In the genomic region with DNA sequence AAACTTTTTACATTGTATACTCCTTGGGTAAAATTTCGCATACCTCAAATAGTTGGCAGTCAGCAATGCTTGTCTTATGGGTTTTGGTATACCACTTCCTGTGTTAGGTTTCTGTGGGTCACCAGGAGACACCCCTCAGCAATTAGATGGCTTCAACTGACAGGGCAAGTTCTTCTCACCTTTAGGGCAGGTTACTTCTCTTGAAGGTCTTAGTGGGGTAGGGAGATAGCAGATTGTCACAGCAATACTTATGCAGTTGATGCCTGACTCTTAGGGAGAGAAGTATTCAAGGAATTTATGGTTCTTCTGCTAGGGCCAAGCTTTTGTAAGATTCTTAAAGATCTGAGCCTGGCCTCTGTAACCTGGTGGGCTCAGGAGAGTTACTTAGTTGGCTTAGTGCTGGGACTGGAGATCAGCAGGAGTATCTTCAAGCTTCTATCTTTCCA, we compare ENCODE assay signal across 8 cellular contexts. TPM values are rescaled to one million over a fixed set of nuclear protein-coding genes. Genes with fewer than 3 reads are reported as not detected.
DNase-seq lines count a peak whose midpoint lies in the region; ATAC-seq, FAIRE-seq and TF ChIP-seq lines count a peak whose summit lies in the region.

No MANE protein-coding gene starts in this region.

- peaks cover 74% of the 10 kb centered on the region for H3K4me1 Mint-ChIP-seq in activated naive CD8-positive, alpha-beta T cell treated with anti-CD3 and anti-CD28 coated beads, Interleukin-2, amount 50 U/mL, for 24 hours
- peaks cover 63 to 74% of the 10 kb centered on the region in 2 donors for H3K4me1 Mint-ChIP-seq in natural killer cell

- H3K4me3 Mint-ChIP-seq in activated naive CD8-positive, alpha-beta T cell treated with anti-CD3 and anti-CD28 coated beads, Interleukin-2, amount 50 U/mL, for 24 hours: no peak overlapping the region
- H3K4me3 Mint-ChIP-seq in natural killer cell: peak overlapping the region; percentile 7

- peaks cover 86% of the 10 kb centered on the region for H3K79me2 ChIP-seq in ACC112 (ENCODE audit: control insufficient read depth, insufficient read depth, low read length, unreplicated experiment)

- no peak for TF ChIP-seq CTCF in natural killer cell (IDR thresholded peaks at IDR 0.05)

- peak overlapping the region; percentile 64 for H3K27ac Mint-ChIP-seq in activated naive CD8-positive, alpha-beta T cell treated with anti-CD3 and anti-CD28 coated beads, Interleukin-2, amount 50 U/mL, for 24 hours
- H3K27ac Mint-ChIP-seq in natural killer cell: peak overlapping the region in 1 of 2 donors; percentile 42

- no peak for DNase-seq in GM19239 (ENCODE audit: insufficient read length, low spot score)
- DNase-seq in activated naive CD8-positive, alpha-beta T cell treated with anti-CD3 and anti-CD28 coated beads, Interleukin-2, amount 50 U/mL, for 24 hours: peak; percentile 15
- DNase-seq in natural killer cell: no peak
- DNase-seq in HEK293T (ENCODE audit: extremely low spot score): no peak
- no peak for DNase-seq in NCI-H1105 (lab: John Stamatoyannopoulos, UW)
- DNase-seq in middle frontal gyrus (ENCODE audit: extremely low spot score, low spot score): no peak

- no peak overlapping the region for H2AFZ ChIP-seq in ACC112 (ENCODE audit: low read length, unreplicated experiment)

- H3K36me3 ChIP-seq in ACC112 (ENCODE audit: insufficient read depth, low read length): peaks cover 5% of the 10 kb centered on the region; the same call in 1 of the 2 replicates

- peak overlapping the region; percentile 36 for H3K27ac ChIP-seq in ACC112 (ENCODE audit: low read depth, low read length)

- peaks cover 7% of the 10 kb centered on the region for H3K36me3 Mint-ChIP-seq in activated naive CD8-positive, alpha-beta T cell treated with anti-CD3 and anti-CD28 coated beads, Interleukin-2, amount 50 U/mL, for 24 hours (ENCODE audit: low read depth)
- no peaks in the 10 kb centered on the region for H3K36me3 Mint-ChIP-seq in natural killer cell

- peak; percentile 85 for FAIRE-seq in GM19239 (lab: Jason Lieb, UNC)

- POLR2A ChIA-PET in HEK293T (lab: Yijun Ruan, JAX): no interaction called here

- ATAC-seq in HG03575 (IDR thresholded peaks at IDR 0.05; ENCODE audit: extremely low read depth, insufficient number of reproducible peaks, low FRiP score, unreplicated experiment) (peak; percentile 77), natural killer cell (peak; percentile 68 to 90 (median 68))
- ATAC-seq in activated naive CD8-positive, alpha-beta T cell treated with anti-CD3 and anti-CD28 coated beads, Interleukin-2, amount 50 U/mL, for 24 hours: peak; percentile 78

- intact Hi-C loops in natural killer cell (cut with micrococcal nuclease): no loop called here

- peaks cover 5% of the 10 kb centered on the region for H3K9me3 Mint-ChIP-seq in activated naive CD8-positive, alpha-beta T cell treated with anti-CD3 and anti-CD28 coated beads, Interleukin-2, amount 50 U/mL, for 24 hours
- H3K9me3 Mint-ChIP-seq in natural killer cell: no peaks in the 10 kb centered on the region

- no peaks in the 10 kb centered on the region for H3K27me3 ChIP-seq in ACC112 (ENCODE audit: insufficient read depth, low read length)

- H3K27me3 Mint-ChIP-seq in activated naive CD8-positive, alpha-beta T cell treated with anti-CD3 and anti-CD28 coated beads, Interleukin-2, amount 50 U/mL, for 24 hours: no peaks in the 10 kb centered on the region
- H3K27me3 Mint-ChIP-seq in natural killer cell (ENCODE audit: low read depth in 2 of 2): no peaks in the 10 kb centered on the region

- CTCF ChIA-PET in HEK293T (lab: Yijun Ruan, JAX): no interaction called here

- no peak overlapping the region for H3K4me3 ChIP-seq in ACC112 (ENCODE audit: low read depth, low read length)

- H3K4me1 ChIP-seq in ACC112 (ENCODE audit: control insufficient read depth, insufficient read depth, low read length, unreplicated experiment): peaks cover 44% of the 10 kb centered on the region

TF ChIP-seq in HEK293T, 16 proteins besides CTCF, POLR2A, EP300 and RAD21:
- TF ChIP-seq TARDBP (IDR thresholded peaks at IDR 0.05): no peak
- no peak for TF ChIP-seq NFRKB (IDR thresholded peaks at IDR 0.05)
- TF ChIP-seq ZNF384 (IDR thresholded peaks at IDR 0.05): no peak
- TF ChIP-seq ARNT (IDR thresholded peaks at IDR 0.05): no peak
- TF ChIP-seq LEF1 (IDR thresholded peaks at IDR 0.05; ENCODE audit: borderline replicate concordance): no peak
- TF ChIP-seq HDGF (IDR thresholded peaks at IDR 0.05; ENCODE audit: borderline replicate concordance): no peak
- no peak for TF ChIP-seq FOXM1 (IDR thresholded peaks at IDR 0.05; ENCODE audit: borderline replicate concordance)
- TF ChIP-seq SP1 (IDR thresholded peaks at IDR 0.05): no peak

RNA-seq across cellular contexts. Expression of gene MKLN1, which starts 42.9 kb away (rescaled TPM):
- 10 to 100 TPM; 59.1 to 79.6 (median 65.0) TPM for total RNA-seq in natural killer cell
